Comparison of ENCODE assay signal across 22 cellular contexts in the genomic region with DNA sequence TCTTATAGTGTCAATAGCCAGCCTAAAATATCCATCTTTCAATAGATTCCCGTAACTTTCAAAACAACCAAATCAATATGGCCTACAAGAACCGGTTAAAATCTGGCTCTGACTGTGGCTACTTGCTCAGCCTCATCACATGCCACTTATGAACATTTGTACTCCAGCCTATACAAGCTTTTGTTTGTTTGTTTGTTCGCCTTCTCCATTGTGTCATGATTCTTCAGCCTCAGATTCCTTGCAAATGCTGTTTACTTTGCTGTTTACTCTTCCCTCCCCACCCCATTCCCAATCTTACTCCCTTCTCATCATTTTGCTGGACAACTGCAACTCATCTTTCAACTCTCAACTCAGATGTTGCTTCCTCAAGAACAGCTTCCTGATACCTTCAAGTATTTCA.
"Had no signal": no experiment of that assay in that cellular context is flagged by ENCODE, and none has a peak within 500 bp of the region (broad histone marks: within the 10 kb centered on the region; RNA-seq: fewer than 3 reads in every experiment).

No MANE protein-coding gene starts in this region.

- H3K4me1 ChIP-seq: pancreas, prostate gland, right lobe of liver, sigmoid colon, stomach, thyroid gland, upper lobe of right lung, uterus had no signal

- ATAC-seq: naive thymus-derived CD4-positive, alpha-beta T cell; natural killer cell; pancreas; right lobe of liver; stimulated activated effector memory CD8-positive, alpha-beta T cell treated with anti-CD3 and anti-CD28 coated beads, Interleukin-12 subunit alpha, Interleukin-12 subunit beta, amount 100 ng/mL, for 72 hours; stimulated activated naive B cell treated with anti-CD40 and anti-IgM and Interleukin-4, amounts not matched to agents 10 μg/mL and 1 μg/mL and 100 μg/mL, for 72 hours; upper lobe of right lung had no signal

- H3K27ac ChIP-seq: neutrophil, pancreas, prostate gland, right lobe of liver, sigmoid colon, stomach, thoracic aorta, thyroid gland, transverse colon, upper lobe of right lung, uterus had no signal

- H3K9me3 ChIP-seq: neutrophil, pancreas, prostate gland, right lobe of liver, sigmoid colon, stomach, thoracic aorta, thyroid gland, transverse colon, upper lobe of right lung, uterus had no signal

- H3K4me3 ChIP-seq: pancreas, prostate gland, right lobe of liver, sigmoid colon, stomach, thoracic aorta, thyroid gland, transverse colon, upper lobe of right lung, uterus had no signal

- H3K27me3 ChIP-seq: neutrophil, pancreas, right lobe of liver, sigmoid colon, stomach, thyroid gland, transverse colon, upper lobe of right lung, uterus had no signal

- DNase-seq: naive thymus-derived CD4-positive, alpha-beta T cell; natural killer cell; nucleus accumbens; pancreas; retina; right lobe of liver; sigmoid colon; stimulated activated CD4-positive, alpha-beta T cell treated with anti-CD3 and anti-CD28 coated beads, Interleukin-15, amount 100 ng/mL, for 24 hours; stimulated activated CD4-positive, alpha-beta T cell treated with anti-CD3 and anti-CD28 coated beads, Interleukin-2, amount 100 ng/mL, for 24 hours; stimulated activated CD4-positive, alpha-beta T cell treated with anti-CD3 and anti-CD28 coated beads, Interleukin-2, amount 100 ng/mL, for 48 hours; stimulated activated CD4-positive, alpha-beta T cell treated with anti-CD3 and anti-CD28 coated beads, Interleukin-4, amount 100 ng/mL, for 24 hours; stimulated activated naive B cell treated with anti-CD40 and anti-IgM and Interleukin-4, amounts not matched to agents 10 μg/mL and 1 μg/mL and 100 μg/mL, for 72 hours; stimulated activated naive CD4-positive, alpha-beta T cell treated with Interleukin-2 at 50 U/mL for 16 hours; stomach; thyroid gland; transverse colon; upper lobe of right lung; uterus had no signal

- H3K36me3 ChIP-seq: neutrophil, pancreas, prostate gland, right lobe of liver, sigmoid colon, stomach, thoracic aorta, thyroid gland, transverse colon, upper lobe of right lung, uterus had no signal
